9 cellular contexts compared by ENCODE assay signal in the genomic region with DNA sequence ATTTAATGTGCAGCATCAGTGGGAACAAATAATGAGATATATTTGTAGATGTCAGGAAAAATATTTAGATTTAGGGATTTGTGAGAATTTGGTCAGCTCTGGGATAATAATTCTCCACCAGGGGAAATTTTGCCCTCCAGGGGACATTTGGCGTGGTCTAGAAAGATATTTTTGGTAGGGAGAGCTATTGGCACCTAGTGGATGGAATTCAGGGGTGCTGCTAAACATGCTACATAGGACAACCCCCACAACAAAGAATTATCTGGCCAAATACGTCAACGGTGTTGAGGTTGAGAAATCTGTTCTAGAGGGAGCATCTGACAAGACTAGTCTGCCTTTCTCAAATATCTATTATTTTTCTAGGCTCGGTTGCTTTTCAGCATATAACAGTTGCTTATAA. TPM values are rescaled to one million over a fixed set of nuclear protein-coding genes. Genes with fewer than 3 reads are reported as not detected.
DNase-seq lines count a peak whose midpoint lies in the region; ATAC-seq and TF ChIP-seq lines count a peak whose summit lies in the region.
"Had no signal": no experiment of that assay in that cellular context is flagged by ENCODE, and none has a peak within 500 bp of the region (broad histone marks: within the 10 kb centered on the region; RNA-seq: fewer than 3 reads in every experiment).

No MANE protein-coding gene starts in this region.

- ATAC-seq in HG03175 (IDR thresholded peaks at IDR 0.05; ENCODE audit: unreplicated experiment) = no peak

- H3K4me3 ChIP-seq in NB4 (ENCODE audit: low read depth, low read length) (peak overlapping the region; percentile 97), epithelial cell of proximal tubule (ENCODE audit: low read depth, low read length) (no peak overlapping the region)

- no peak for TF ChIP-seq POLR2A in NB4 (IDR thresholded peaks at IDR 0.05; ENCODE audit: extremely low read depth, insufficient read length)

- DNase-seq in ELR (ENCODE audit: low read depth) = peak; percentile 72
- DNase-seq in NB4 (ENCODE audit: low read depth) = no peak
- DNase-seq in epithelial cell of proximal tubule (ENCODE audit: low read depth) = no peak
- DNase-seq in renal cortical epithelial cell (ENCODE audit: low read depth) = peak; percentile 57
- no peak for DNase-seq in NCI-H748 treated with DMSO at 0.1 percent for 48 hours (lab: John Stamatoyannopoulos, UW)
- DNase-seq in NCI-H128 (lab: John Stamatoyannopoulos, UW; ENCODE audit: unreplicated experiment) = no peak
- no peak for DNase-seq in DMS53 treated with DMSO at 0.1 percent for 48 hours (lab: John Stamatoyannopoulos, UW; ENCODE audit: unreplicated experiment)
- DNase-seq: small intestine had no signal

- TF ChIP-seq CTCF in NB4 (IDR thresholded peaks at IDR 0.05; ENCODE audit: low read depth, low read length) (no peak), epithelial cell of proximal tubule (conservative IDR thresholded peaks at IDR 0.05; ENCODE audit: low read depth, low read length) (peak; percentile 56)

RNA-seq across cellular contexts. Expression of a gene that starts 2.1 kb away (rescaled TPM):
- 39.4 and 54.9 TPM in 2 replicates for total RNA-seq in epithelial cell of proximal tubule
- 66.9 and 74.9 TPM in 2 replicates for total RNA-seq in renal cortical epithelial cell

RNA-seq across cellular contexts. Expression of a gene that starts 2.5 kb away (rescaled TPM):
- total RNA-seq in epithelial cell of proximal tubule (39.1 and 39.3 TPM in 2 replicates), renal cortical epithelial cell (42.7 and 48.7 TPM in 2 replicates)

Comparison
In these comparisons a context has a peak if more than half of its experiments do, and no peak if none do; other contexts are left out.
1. DNase-seq: peak in ELR (single experiment) and renal cortical epithelial cell (single experiment); none in NB4 (single experiment), epithelial cell of proximal tubule (single experiment), NCI-H748 treated with DMSO at 0.1 percent for 48 hours (single experiment), NCI-H128 (single experiment) and DMS53 treated with DMSO at 0.1 percent for 48 hours (single experiment).